16 cellular contexts compared by ENCODE assay signal in genomic region chr2:222410534-222410933, GRCh38. TPM values are rescaled to one million over a fixed set of nuclear protein-coding genes. Genes with fewer than 3 reads are reported as not detected.
DNase-seq lines count a peak whose midpoint lies in the region; ATAC-seq and TF ChIP-seq lines count a peak whose summit lies in the region.
"Had no signal": no experiment of that assay in that cellular context is flagged by ENCODE, and none has a peak within 500 bp of the region (broad histone marks: within the 10 kb centered on the region; RNA-seq: fewer than 3 reads in every experiment).

No MANE protein-coding gene starts in this region.

- no peaks in the 10 kb centered on the region for H3K36me3 Mint-ChIP-seq in natural killer cell
- H3K36me3 Mint-ChIP-seq in CD4-positive, alpha-beta T cell (ENCODE audit: low read depth), result no peaks in the 10 kb centered on the region

- TF ChIP-seq CTCF in upper lobe of right lung (IDR thresholded peaks at IDR 0.05), result no peak
- no peak for TF ChIP-seq CTCF in natural killer cell (IDR thresholded peaks at IDR 0.05)
- no peak for TF ChIP-seq CTCF in CD4-positive, alpha-beta T cell (IDR thresholded peaks at IDR 0.05)

- 76% methylated on average over 4 of the region's 4 CpGs for WGBS in right cardiac atrium

- POLR2A ChIA-PET in CD4-positive, alpha-beta T cell (lab: Charles Lee), result no interaction called here

- H3K4me3 Mint-ChIP-seq in natural killer cell, result no peak overlapping the region
- H3K4me3 Mint-ChIP-seq in CD4-positive, alpha-beta T cell, result no peak overlapping the region

- H3K27ac ChIP-seq in iPS-20b (ENCODE audit: low read length), result no peak overlapping the region
- no peak overlapping the region for H3K27ac ChIP-seq in upper lobe of right lung
- no peak overlapping the region for H3K27ac ChIP-seq in right cardiac atrium (ENCODE audit: low read length)
- no peak overlapping the region for H3K27ac ChIP-seq in CD4-positive, alpha-beta T cell (ENCODE audit: low read depth, low read length)
- H3K27ac ChIP-seq: ascending aorta, SJSA1, uterus had no signal

- DNase-seq in NCI-H748 (lab: John Stamatoyannopoulos, UW; ENCODE audit: unreplicated experiment), result peak; percentile 63
- no peak for DNase-seq in NCI-H748 treated with DMSO at 0.1 percent for 48 hours (lab: John Stamatoyannopoulos, UW)
- DNase-seq in NT2/D1 (ENCODE audit: low read depth, low spot score), result peak; percentile 66
- no peak for DNase-seq in upper lobe of right lung
- no peak for DNase-seq in natural killer cell
- DNase-seq in right cardiac atrium, result no peak
- DNase-seq in CD4-positive, alpha-beta T cell, result no peak
- DNase-seq: stimulated activated naive CD4-positive, alpha-beta T cell; uterus had no signal

- H3K9me3 ChIP-seq in NT2/D1 (ENCODE audit: insufficient read depth, low read length) (peaks cover 38% of the 10 kb centered on the region), iPS-20b (ENCODE audit: insufficient read depth, low read depth, low read length) (peaks cover 33% of the 10 kb centered on the region), upper lobe of right lung (peaks cover 2% of the 10 kb centered on the region), right cardiac atrium (ENCODE audit: control insufficient read depth, low read length) (no peaks in the 10 kb centered on the region)
- H3K9me3 ChIP-seq in CD4-positive, alpha-beta T cell (ENCODE audit: control insufficient read depth, low read length), result peaks cover 4% of the 10 kb centered on the region
- H3K9me3 ChIP-seq: ascending aorta, SJSA1, uterus had no signal

- no peaks in the 10 kb centered on the region for H3K4me1 Mint-ChIP-seq in natural killer cell
- no peaks in the 10 kb centered on the region for H3K4me1 Mint-ChIP-seq in CD4-positive, alpha-beta T cell (ENCODE audit: low read depth)

- H3K9ac ChIP-seq in NT2/D1 (ENCODE audit: insufficient read length, low read depth) (no peak overlapping the region), iPS-20b (ENCODE audit: low read depth, low read length) (no peak overlapping the region)

- no peak overlapping the region for H3K27ac Mint-ChIP-seq in natural killer cell
- H3K27ac Mint-ChIP-seq in CD4-positive, alpha-beta T cell, result no peak overlapping the region

- no peaks in the 10 kb centered on the region for H3K27me3 ChIP-seq in NT2/D1 (ENCODE audit: insufficient read depth, insufficient read length)
- no peaks in the 10 kb centered on the region for H3K27me3 ChIP-seq in iPS-20b (ENCODE audit: insufficient read depth, low read length)
- H3K27me3 ChIP-seq in upper lobe of right lung, result no peaks in the 10 kb centered on the region
- H3K27me3 ChIP-seq in right cardiac atrium (ENCODE audit: control insufficient read depth, insufficient read depth), result no peaks in the 10 kb centered on the region
- no peaks in the 10 kb centered on the region for H3K27me3 ChIP-seq in CD4-positive, alpha-beta T cell (ENCODE audit: control insufficient read depth, insufficient read depth, low read length)
- H3K27me3 ChIP-seq: ascending aorta, SJSA1, uterus had no signal

- peaks cover 2 to 5% of the 10 kb centered on the region in 2 donors for H3K9me3 Mint-ChIP-seq in natural killer cell
- H3K9me3 Mint-ChIP-seq in CD4-positive, alpha-beta T cell, result no peaks in the 10 kb centered on the region

- ATAC-seq in upper lobe of right lung (peak; percentile 73), natural killer cell (no peak), right cardiac atrium (no peak)
- ATAC-seq in CD4-positive, alpha-beta T cell (ENCODE audit: poor library complexity), result no peak

- intact Hi-C loops in upper lobe of right lung (cut with DNase I) (no loop called here), natural killer cell (cut with micrococcal nuclease) (no loop called here), right cardiac atrium (cut with DNase I) (no loop called here)
- intact Hi-C loops in CD4-positive, alpha-beta T cell (cut with DNase I, micrococcal nuclease), result no loop called here

- H3K27me3 Mint-ChIP-seq in natural killer cell (ENCODE audit: low read depth in 2 of 2), result no peaks in the 10 kb centered on the region
- H3K27me3 Mint-ChIP-seq in CD4-positive, alpha-beta T cell, result no peaks in the 10 kb centered on the region

- H3K36me3 ChIP-seq in NT2/D1 (ENCODE audit: insufficient read depth, insufficient read length, low read length) (no peaks in the 10 kb centered on the region), iPS-20b (ENCODE audit: insufficient read depth, low read depth, low read length) (no peaks in the 10 kb centered on the region), upper lobe of right lung (no peaks in the 10 kb centered on the region)
- H3K36me3 ChIP-seq: ascending aorta, SJSA1, uterus had no signal

- H3K4me1 ChIP-seq in NT2/D1 (ENCODE audit: insufficient read depth, insufficient read length) (no peaks in the 10 kb centered on the region), iPS-20b (ENCODE audit: insufficient read depth, low read length) (peaks cover 4% of the 10 kb centered on the region), upper lobe of right lung (no peaks in the 10 kb centered on the region), right cardiac atrium (ENCODE audit: control insufficient read depth, insufficient read depth, low read length) (no peaks in the 10 kb centered on the region)
- H3K4me1 ChIP-seq: ascending aorta, SJSA1, uterus had no signal

- CTCF ChIA-PET in CD4-positive, alpha-beta T cell (lab: Charles Lee), result no interaction called here

- no peak overlapping the region for H3K4me3 ChIP-seq in NT2/D1 (ENCODE audit: insufficient read length, low read depth)
- H3K4me3 ChIP-seq in iPS-20b (ENCODE audit: low read length), result peak overlapping the region; percentile 22; the same call in 1 of the 2 replicates
- H3K4me3 ChIP-seq in upper lobe of right lung, result no peak overlapping the region
- H3K4me3 ChIP-seq in right cardiac atrium (ENCODE audit: low read length), result no peak overlapping the region
- H3K4me3 ChIP-seq: ascending aorta, SJSA1, uterus had no signal

RNA-seq across cellular contexts. Expression of gene SGPP2, which starts 13.8 kb away (rescaled TPM):
- total RNA-seq in upper lobe of right lung (38.1 TPM), natural killer cell (under 1 TPM in 2 of 3 donors, not detected in 1; 0.25 to 0.30 TPM), right cardiac atrium (10 to 100 TPM in 1 of 4 donors, 1 to 10 TPM in 3; 1.8 to 12.8 (median 6.7) TPM)
- polyA plus RNA-seq in right cardiac atrium, result 4.7 TPM
- total RNA-seq in CD4-positive, alpha-beta T cell, result 1 to 10 TPM; 1.7 TPM
- total RNA-seq: fibroblast of lung, LHCN-M2, SJSA1, skeletal muscle tissue had no signal
- polyA plus RNA-seq: AG04450, fibroblast of lung had no signal

Comparison
In these comparisons a context has a peak if more than half of its experiments do, and no peak if none do; other contexts are left out.
1. DNase-seq: peak in NCI-H748 (single experiment) and NT2/D1 (single experiment); none in NCI-H748 treated with DMSO at 0.1 percent for 48 hours (single experiment), upper lobe of right lung (single experiment), natural killer cell (single experiment), right cardiac atrium (0 of 3) and CD4-positive, alpha-beta T cell (0 of 10).